1 cellular context compared by ENCODE assay signal in the genomic region with DNA sequence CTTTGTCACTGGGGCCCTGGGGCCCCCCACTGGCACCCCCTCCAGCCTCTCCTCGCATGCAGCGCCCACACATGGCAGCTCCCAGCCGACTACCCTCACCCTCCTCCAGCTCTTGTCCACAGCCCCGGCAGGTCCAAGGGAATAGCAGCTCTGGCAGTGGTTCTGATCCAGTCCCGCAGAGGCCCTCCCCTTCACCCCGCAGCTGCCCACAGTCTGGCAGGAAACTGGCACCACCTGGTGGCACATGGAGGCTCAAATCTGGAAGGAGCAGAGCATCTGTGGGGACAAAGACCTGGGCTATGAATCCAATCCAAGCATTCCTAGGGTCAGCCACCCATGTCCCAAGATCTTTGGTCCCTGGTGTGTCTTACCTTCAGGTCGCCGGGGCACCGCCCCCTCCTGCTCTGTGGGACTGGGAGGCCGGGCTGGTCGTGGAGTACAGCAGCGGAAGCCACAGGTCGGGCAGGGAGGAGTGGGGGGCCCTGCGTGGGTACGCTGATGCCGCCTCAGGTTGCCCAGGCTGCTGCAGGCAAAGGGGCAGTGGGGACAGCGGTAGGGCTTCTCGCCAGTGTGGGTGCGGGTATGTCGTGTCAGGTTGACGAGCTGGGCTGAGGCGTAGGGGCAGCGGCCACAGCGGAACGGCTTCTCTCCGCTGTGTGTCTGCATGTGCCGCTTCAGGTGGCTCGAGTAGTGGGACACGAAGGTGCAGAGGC.
TF ChIP-seq lines count a peak whose summit lies in the region.

No MANE protein-coding gene starts in this region.

TF ChIP-seq in endothelial cell of umbilical vein, 7 proteins besides CTCF, POLR2A, EP300 and RAD21:
- no peak for TF ChIP-seq EZH2 (IDR thresholded peaks at IDR 0.05; ENCODE audit: borderline replicate concordance, low read depth, low read length, severe bottlenecking)
- peak; percentile 54 for TF ChIP-seq POLR2AphosphoS5 (IDR thresholded peaks at IDR 0.05; ENCODE audit: insufficient read depth, low read depth, low read length)
